ENCODE assay signal across 1 cellular context in genomic region chr1:26170472-26170821, GRCh38.
TF ChIP-seq lines count a peak whose summit lies in the region.

No MANE protein-coding gene starts in this region.

TF ChIP-seq in GM23338, 12 proteins besides CTCF, POLR2A, EP300 and RAD21 (continued from another document):
- no peak for TF ChIP-seq ZNF462 (CRISPR knock-in tag; IDR thresholded peaks at IDR 0.05)
- no peak for TF ChIP-seq ZNF114 (CRISPR knock-in tag; IDR thresholded peaks at IDR 0.05)
- TF ChIP-seq EZH2phosphoT487 (IDR thresholded peaks at IDR 0.05; ENCODE audit: unreplicated experiment) = no peak
- TF ChIP-seq CREB1 (CRISPR knock-in tag; IDR thresholded peaks at IDR 0.05; ENCODE audit: low read depth) = no peak
- TF ChIP-seq POLR2AphosphoS5 (IDR thresholded peaks at IDR 0.05; ENCODE audit: low read depth) = no peak
- no peak for TF ChIP-seq STAT1 (IDR thresholded peaks at IDR 0.05; ENCODE audit: unreplicated experiment)
- TF ChIP-seq ETS1 (IDR thresholded peaks at IDR 0.05) = no peak
- TF ChIP-seq REST (IDR thresholded peaks at IDR 0.05; ENCODE audit: unreplicated experiment) = no peak
- TF ChIP-seq ZNF331 (CRISPR knock-in tag; IDR thresholded peaks at IDR 0.05; ENCODE audit: low read depth) = no peak
